In genomic region chr20:57980526-57980925, GRCh38 we compare ENCODE assay signal across 18 cellular contexts.
DNase-seq lines count a peak whose midpoint lies in the region; ATAC-seq lines count a peak whose summit lies in the region.
"Had no signal": no experiment of that assay in that cellular context is flagged by ENCODE, and none has a peak within 500 bp of the region (broad histone marks: within the 10 kb centered on the region; RNA-seq: fewer than 3 reads in every experiment).

No MANE protein-coding gene starts in this region.

- peak; percentile 60 for ATAC-seq in left colon
- no peak for ATAC-seq in HG02588 (IDR thresholded peaks at IDR 0.05; ENCODE audit: unreplicated experiment)

- DNase-seq in NCI-H1417 (lab: John Stamatoyannopoulos, UW) (peak in 2 of 3 experiments; percentile 29 to 58), NCI-H1417 treated with DMSO at 0.1 percent for 48 hours (lab: John Stamatoyannopoulos, UW) (no peak), NCI-H2227 (lab: John Stamatoyannopoulos, UW; ENCODE audit: unreplicated experiment) (peak; percentile 13), left colon (no peak), retina (peak; percentile 57), hypothalamus (lab: John Stamatoyannopoulos, UW) (no peak), HuH-7 (ENCODE audit: low spot score) (no peak)
- DNase-seq: CD4-positive, CD25-positive, alpha-beta regulatory T cell; DMS153; EL; IMR-90; Kasumi-1; NCI-H1436; NCI-H2029; NCI-H510A treated with DMSO at 0.1 percent for 48 hours; Peyer's patch; SHP77 had no signal

- intact Hi-C loops in left colon (cut with DNase I, micrococcal nuclease): no loop called here

Comparison
In these comparisons a context has a peak if more than half of its experiments do, and no peak if none do; other contexts are left out.
1. DNase-seq: peak in NCI-H1417 (2 of 3), NCI-H2227 (single experiment) and retina (single experiment); none in NCI-H1417 treated with DMSO at 0.1 percent for 48 hours (single experiment), left colon (0 of 2), hypothalamus (0 of 51) and HuH-7 (single experiment).